ENCODE assay signal across 1 cellular context in genomic region chr2:47232738-47233415, GRCh38.
A peak's percentile ranks its signal among the peaks of the same experiment; 100 is the strongest.
TF ChIP-seq lines count a peak whose summit lies in the region.

No MANE protein-coding gene starts in this region.

TF ChIP-seq in HepG2, 621 proteins besides CTCF, POLR2A, EP300 and RAD21 (continued from another document and continues in another):
- no peak for TF ChIP-seq ZBTB34 (CRISPR knock-in tag; IDR thresholded peaks at IDR 0.05)
- peak; percentile 44; the same call in 1 of the 2 replicates for TF ChIP-seq REPIN1 (CRISPR knock-in tag; IDR thresholded peaks at IDR 0.05; ENCODE audit: borderline replicate concordance, low read depth)
- TF ChIP-seq USF2 (IDR thresholded peaks at IDR 0.05; ENCODE audit: low read depth, low read length), result no peak
- TF ChIP-seq USF2 (CRISPR knock-in tag; IDR thresholded peaks at IDR 0.05; ENCODE audit: borderline replicate concordance), result no peak
- no peak for TF ChIP-seq BRF2 (CRISPR knock-in tag; IDR thresholded peaks at IDR 0.05)
- no peak for TF ChIP-seq ZNF350 (CRISPR knock-in tag; IDR thresholded peaks at IDR 0.05; ENCODE audit: borderline replicate concordance, low read depth)
- 0 out of 2 replicates have a peak, but pooled peaks have one; percentile 29 for TF ChIP-seq THAP11 (CRISPR knock-in tag; IDR thresholded peaks at IDR 0.05)
- TF ChIP-seq ZNF556 (CRISPR knock-in tag; IDR thresholded peaks at IDR 0.05; ENCODE audit: borderline replicate concordance), result no peak
- no peak for TF ChIP-seq NONO (IDR thresholded peaks at IDR 0.05)
- TF ChIP-seq NONO (CRISPR knock-in tag; conservative IDR thresholded peaks at IDR 0.05), result 0 out of 2 replicates have a peak, but pooled peaks have one; percentile 34
- no peak for TF ChIP-seq FOXP1 (IDR thresholded peaks at IDR 0.05)
- peak; percentile 90 for TF ChIP-seq FOXP1 (CRISPR knock-in tag; IDR thresholded peaks at IDR 0.05)
- no peak for TF ChIP-seq ZNF839 (CRISPR knock-in tag; IDR thresholded peaks at IDR 0.05; ENCODE audit: borderline replicate concordance)
- TF ChIP-seq GABPB1 (CRISPR knock-in tag; IDR thresholded peaks at IDR 0.05), result no peak
- TF ChIP-seq MIXL1 (CRISPR knock-in tag; IDR thresholded peaks at IDR 0.05), result 0 out of 2 replicates have a peak, but pooled peaks have one; percentile 14
- peak; percentile 37; the same call in 1 of the 2 replicates for TF ChIP-seq CEBPG (CRISPR knock-in tag; IDR thresholded peaks at IDR 0.05)
- TF ChIP-seq ZNF12 (CRISPR knock-in tag; IDR thresholded peaks at IDR 0.05), result peak; percentile 46; the same call in 1 of the 2 replicates
- no peak for TF ChIP-seq U2AF1 (optimal IDR thresholded peaks at IDR 0.05; ENCODE audit: low read depth, low read length)
- TF ChIP-seq ZNF609 (CRISPR knock-in tag; IDR thresholded peaks at IDR 0.05; ENCODE audit: borderline replicate concordance), result peak; percentile 60; the same call in 1 of the 2 replicates
- peak; percentile 77 for TF ChIP-seq RARA (CRISPR knock-in tag; IDR thresholded peaks at IDR 0.05)
- peak; percentile 62; the same call in 1 of the 2 replicates for TF ChIP-seq FOXO1 (CRISPR knock-in tag; IDR thresholded peaks at IDR 0.05)
- 0 out of 2 replicates have a peak, but pooled peaks have one; percentile 13 for TF ChIP-seq CREM (IDR thresholded peaks at IDR 0.05)
- TF ChIP-seq CREM (CRISPR knock-in tag; IDR thresholded peaks at IDR 0.05), result no peak
- TF ChIP-seq BORCS8-MEF2B (CRISPR knock-in tag; IDR thresholded peaks at IDR 0.05), result 0 out of 2 replicates have a peak, but pooled peaks have one; percentile 39
- TF ChIP-seq ZBTB20 (CRISPR knock-in tag; IDR thresholded peaks at IDR 0.05; ENCODE audit: borderline replicate concordance, low read depth), result peak; percentile 82; the same call in 1 of the 2 replicates
- 0 out of 2 replicates have a peak, but pooled peaks have one; percentile 33 for TF ChIP-seq ZNF543 (CRISPR knock-in tag; IDR thresholded peaks at IDR 0.05)
- TF ChIP-seq TGIF2 (CRISPR knock-in tag; IDR thresholded peaks at IDR 0.05), result no peak
- TF ChIP-seq NR2F2 (IDR thresholded peaks at IDR 0.05; ENCODE audit: borderline replicate concordance, low read depth), result peak; percentile 74
- peak; percentile 57 for TF ChIP-seq FOXP4 (CRISPR knock-in tag; IDR thresholded peaks at IDR 0.05)
- TF ChIP-seq MAF1 (CRISPR knock-in tag; IDR thresholded peaks at IDR 0.05; ENCODE audit: borderline replicate concordance), result no peak
- TF ChIP-seq PAXIP1 (CRISPR knock-in tag; conservative IDR thresholded peaks at IDR 0.05), result peak; percentile 56
- peak; percentile 66; the same call in 1 of the 2 replicates for TF ChIP-seq RXRB (CRISPR knock-in tag; IDR thresholded peaks at IDR 0.05; ENCODE audit: borderline replicate concordance)
- TF ChIP-seq ZNF891 (CRISPR knock-in tag; IDR thresholded peaks at IDR 0.05), result no peak
- TF ChIP-seq KIAA2018 (CRISPR knock-in tag; IDR thresholded peaks at IDR 0.05; ENCODE audit: borderline replicate concordance), result no peak
- TF ChIP-seq ZNF431 (CRISPR knock-in tag; IDR thresholded peaks at IDR 0.05; ENCODE audit: borderline replicate concordance, low read depth), result peak; percentile 63; the same call in 1 of the 2 replicates
- no peak for TF ChIP-seq SMAD9 (CRISPR knock-in tag; IDR thresholded peaks at IDR 0.05)
